ENCODE assay signal across 1 cellular context in genomic region chr11:102192349-102193066, GRCh38.
TF ChIP-seq lines count a peak whose summit lies in the region.

No MANE protein-coding gene starts in this region.

TF ChIP-seq in HepG2, 621 proteins besides CTCF, POLR2A, EP300 and RAD21 (continued from another document and continues in another):
- no peak for TF ChIP-seq FIP1L1 (IDR thresholded peaks at IDR 0.05; ENCODE audit: borderline replicate concordance, insufficient read depth, low read depth, low read length)
- no peak for TF ChIP-seq IRX3 (CRISPR knock-in tag; IDR thresholded peaks at IDR 0.05; ENCODE audit: borderline replicate concordance, low read depth)
- TF ChIP-seq, protein P1, sequence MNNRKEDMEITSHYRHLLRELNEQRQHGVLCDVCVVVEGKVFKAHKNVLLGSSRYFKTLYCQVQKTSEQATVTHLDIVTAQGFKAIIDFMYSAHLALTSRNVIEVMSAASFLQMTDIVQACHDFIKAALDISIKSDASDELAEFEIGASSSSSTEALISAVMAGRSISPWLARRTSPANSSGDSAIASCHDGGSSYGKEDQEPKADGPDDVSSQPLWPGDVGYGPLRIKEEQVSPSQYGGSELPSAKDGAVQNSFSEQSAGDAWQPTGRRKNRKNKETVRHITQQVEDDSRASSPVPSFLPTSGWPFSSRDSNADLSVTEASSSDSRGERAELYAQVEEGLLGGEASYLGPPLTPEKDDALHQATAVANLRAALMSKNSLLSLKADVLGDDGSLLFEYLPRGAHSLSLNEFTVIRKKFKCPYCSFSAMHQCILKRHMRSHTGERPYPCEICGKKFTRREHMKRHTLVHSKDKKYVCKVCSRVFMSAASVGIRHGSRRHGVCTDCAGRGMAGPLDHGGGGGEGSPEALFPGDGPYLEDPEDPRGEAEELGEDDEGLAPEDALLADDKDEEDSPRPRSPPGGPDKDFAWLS (CRISPR knock-in tag; IDR thresholded peaks at IDR 0.05; ENCODE audit: borderline replicate concordance), result no peak
- TF ChIP-seq ZNF619 (CRISPR knock-in tag; IDR thresholded peaks at IDR 0.05), result no peak
- TF ChIP-seq, protein P2, sequence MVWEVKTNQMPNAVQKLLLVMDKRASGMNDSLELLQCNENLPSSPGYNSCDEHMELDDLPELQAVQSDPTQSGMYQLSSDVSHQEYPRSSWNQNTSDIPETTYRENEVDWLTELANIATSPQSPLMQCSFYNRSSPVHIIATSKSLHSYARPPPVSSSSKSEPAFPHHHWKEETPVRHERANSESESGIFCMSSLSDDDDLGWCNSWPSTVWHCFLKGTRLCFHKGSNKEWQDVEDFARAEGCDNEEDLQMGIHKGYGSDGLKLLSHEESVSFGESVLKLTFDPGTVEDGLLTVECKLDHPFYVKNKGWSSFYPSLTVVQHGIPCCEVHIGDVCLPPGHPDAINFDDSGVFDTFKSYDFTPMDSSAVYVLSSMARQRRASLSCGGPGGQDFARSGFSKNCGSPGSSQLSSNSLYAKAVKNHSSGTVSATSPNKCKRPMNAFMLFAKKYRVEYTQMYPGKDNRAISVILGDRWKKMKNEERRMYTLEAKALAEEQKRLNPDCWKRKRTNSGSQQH (CRISPR knock-in tag; IDR thresholded peaks at IDR 0.05; ENCODE audit: low read depth), result no peak
- no peak for TF ChIP-seq SRSF4 (IDR thresholded peaks at IDR 0.05; ENCODE audit: low read depth, low read length, poor library complexity, severe bottlenecking)
- TF ChIP-seq, protein P3, sequence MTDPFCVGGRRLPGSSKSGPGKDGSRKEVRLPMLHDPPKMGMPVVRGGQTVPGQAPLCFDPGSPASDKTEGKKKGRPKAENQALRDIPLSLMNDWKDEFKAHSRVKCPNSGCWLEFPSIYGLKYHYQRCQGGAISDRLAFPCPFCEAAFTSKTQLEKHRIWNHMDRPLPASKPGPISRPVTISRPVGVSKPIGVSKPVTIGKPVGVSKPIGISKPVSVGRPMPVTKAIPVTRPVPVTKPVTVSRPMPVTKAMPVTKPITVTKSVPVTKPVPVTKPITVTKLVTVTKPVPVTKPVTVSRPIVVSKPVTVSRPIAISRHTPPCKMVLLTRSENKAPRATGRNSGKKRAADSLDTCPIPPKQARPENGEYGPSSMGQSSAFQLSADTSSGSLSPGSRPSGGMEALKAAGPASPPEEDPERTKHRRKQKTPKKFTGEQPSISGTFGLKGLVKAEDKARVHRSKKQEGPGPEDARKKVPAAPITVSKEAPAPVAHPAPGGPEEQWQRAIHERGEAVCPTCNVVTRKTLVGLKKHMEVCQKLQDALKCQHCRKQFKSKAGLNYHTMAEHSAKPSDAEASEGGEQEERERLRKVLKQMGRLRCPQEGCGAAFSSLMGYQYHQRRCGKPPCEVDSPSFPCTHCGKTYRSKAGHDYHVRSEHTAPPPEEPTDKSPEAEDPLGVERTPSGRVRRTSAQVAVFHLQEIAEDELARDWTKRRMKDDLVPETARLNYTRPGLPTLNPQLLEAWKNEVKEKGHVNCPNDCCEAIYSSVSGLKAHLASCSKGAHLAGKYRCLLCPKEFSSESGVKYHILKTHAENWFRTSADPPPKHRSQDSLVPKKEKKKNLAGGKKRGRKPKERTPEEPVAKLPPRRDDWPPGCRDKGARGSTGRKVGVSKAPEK (CRISPR knock-in tag; IDR thresholded peaks at IDR 0.05; ENCODE audit: borderline replicate concordance), result 0 out of 2 replicates have a peak, but pooled peaks have one; percentile 66
- no peak for TF ChIP-seq KLF6 (CRISPR knock-in tag; IDR thresholded peaks at IDR 0.05)
- TF ChIP-seq SAFB2 (CRISPR knock-in tag; IDR thresholded peaks at IDR 0.05; ENCODE audit: borderline replicate concordance, low read depth), result no peak
- no peak for TF ChIP-seq HNRNPL (IDR thresholded peaks at IDR 0.05; ENCODE audit: low read depth, low read length)
- TF ChIP-seq PATZ1 (CRISPR knock-in tag; IDR thresholded peaks at IDR 0.05), result peak; percentile 89
- TF ChIP-seq, protein P4, sequence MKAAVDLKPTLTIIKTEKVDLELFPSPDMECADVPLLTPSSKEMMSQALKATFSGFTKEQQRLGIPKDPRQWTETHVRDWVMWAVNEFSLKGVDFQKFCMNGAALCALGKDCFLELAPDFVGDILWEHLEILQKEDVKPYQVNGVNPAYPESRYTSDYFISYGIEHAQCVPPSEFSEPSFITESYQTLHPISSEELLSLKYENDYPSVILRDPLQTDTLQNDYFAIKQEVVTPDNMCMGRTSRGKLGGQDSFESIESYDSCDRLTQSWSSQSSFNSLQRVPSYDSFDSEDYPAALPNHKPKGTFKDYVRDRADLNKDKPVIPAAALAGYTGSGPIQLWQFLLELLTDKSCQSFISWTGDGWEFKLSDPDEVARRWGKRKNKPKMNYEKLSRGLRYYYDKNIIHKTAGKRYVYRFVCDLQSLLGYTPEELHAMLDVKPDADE (CRISPR knock-in tag; IDR thresholded peaks at IDR 0.05), result no peak
- TF ChIP-seq SNAPC2 (CRISPR knock-in tag; IDR thresholded peaks at IDR 0.05), result no peak
- TF ChIP-seq, protein P5, sequence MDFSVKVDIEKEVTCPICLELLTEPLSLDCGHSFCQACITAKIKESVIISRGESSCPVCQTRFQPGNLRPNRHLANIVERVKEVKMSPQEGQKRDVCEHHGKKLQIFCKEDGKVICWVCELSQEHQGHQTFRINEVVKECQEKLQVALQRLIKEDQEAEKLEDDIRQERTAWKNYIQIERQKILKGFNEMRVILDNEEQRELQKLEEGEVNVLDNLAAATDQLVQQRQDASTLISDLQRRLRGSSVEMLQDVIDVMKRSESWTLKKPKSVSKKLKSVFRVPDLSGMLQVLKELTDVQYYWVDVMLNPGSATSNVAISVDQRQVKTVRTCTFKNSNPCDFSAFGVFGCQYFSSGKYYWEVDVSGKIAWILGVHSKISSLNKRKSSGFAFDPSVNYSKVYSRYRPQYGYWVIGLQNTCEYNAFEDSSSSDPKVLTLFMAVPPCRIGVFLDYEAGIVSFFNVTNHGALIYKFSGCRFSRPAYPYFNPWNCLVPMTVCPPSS (IDR thresholded peaks at IDR 0.05), result no peak
- no peak for TF ChIP-seq YEATS4 (CRISPR knock-in tag; IDR thresholded peaks at IDR 0.05; ENCODE audit: borderline replicate concordance)
- TF ChIP-seq CBX2 (IDR thresholded peaks at IDR 0.05; ENCODE audit: low read depth, low read length), result no peak
- no peak for TF ChIP-seq CBX2 (CRISPR knock-in tag; IDR thresholded peaks at IDR 0.05; ENCODE audit: low read depth)
- no peak for TF ChIP-seq HOXA9 (CRISPR knock-in tag; IDR thresholded peaks at IDR 0.05; ENCODE audit: borderline replicate concordance)
- TF ChIP-seq ZGPAT (CRISPR knock-in tag; IDR thresholded peaks at IDR 0.05), result peak; percentile 79
- TF ChIP-seq ZNF879 (CRISPR knock-in tag; IDR thresholded peaks at IDR 0.05), result no peak
- TF ChIP-seq ZNF589 (CRISPR knock-in tag; conservative IDR thresholded peaks at IDR 0.05), result no peak
- TF ChIP-seq ZSCAN29 (CRISPR knock-in tag; conservative IDR thresholded peaks at IDR 0.05), result 0 out of 2 replicates have a peak, but pooled peaks have one; percentile 44
- TF ChIP-seq CEBPZ (IDR thresholded peaks at IDR 0.05; ENCODE audit: low read length), result no peak
- TF ChIP-seq JUNB (CRISPR knock-in tag; IDR thresholded peaks at IDR 0.05; ENCODE audit: borderline replicate concordance), result peak; percentile 63; the same call in 1 of the 2 replicates
- TF ChIP-seq NR2F2 (IDR thresholded peaks at IDR 0.05; ENCODE audit: borderline replicate concordance, low read depth), result peak; percentile 89; the same call in 1 of the 2 replicates
- TF ChIP-seq RORA (CRISPR knock-in tag; IDR thresholded peaks at IDR 0.05), result peak; percentile 82; the same call in 1 of the 2 replicates
- no peak for TF ChIP-seq ZNF713 (CRISPR knock-in tag; IDR thresholded peaks at IDR 0.05)
- no peak for TF ChIP-seq PRDM4 (CRISPR knock-in tag; IDR thresholded peaks at IDR 0.05; ENCODE audit: borderline replicate concordance)
- TF ChIP-seq NFRKB (IDR thresholded peaks at IDR 0.05), result no peak
- no peak for TF ChIP-seq SNRNP70 (IDR thresholded peaks at IDR 0.05; ENCODE audit: low read depth, low read length)
- no peak for TF ChIP-seq ZNF264 (CRISPR knock-in tag; IDR thresholded peaks at IDR 0.05)
- peak; percentile 86 for TF ChIP-seq FOSL2 (CRISPR knock-in tag; IDR thresholded peaks at IDR 0.05)
- TF ChIP-seq CHD4 (IDR thresholded peaks at IDR 0.05; ENCODE audit: borderline replicate concordance, low read length), result peak; percentile 86; the same call in 1 of the 2 replicates
- TF ChIP-seq BORCS8-MEF2B (CRISPR knock-in tag; IDR thresholded peaks at IDR 0.05), result no peak
- no peak for TF ChIP-seq PAWR (CRISPR knock-in tag; IDR thresholded peaks at IDR 0.05; ENCODE audit: borderline replicate concordance)
- peak; percentile 61 for TF ChIP-seq SKI (IDR thresholded peaks at IDR 0.05; ENCODE audit: partially characterized antibody)
- TF ChIP-seq ZNF776 (CRISPR knock-in tag; IDR thresholded peaks at IDR 0.05), result no peak
- TF ChIP-seq MIER2 (CRISPR knock-in tag; IDR thresholded peaks at IDR 0.05), result 0 out of 2 replicates have a peak, but pooled peaks have one; percentile 19
- no peak for TF ChIP-seq ZNF704 (CRISPR knock-in tag; IDR thresholded peaks at IDR 0.05; ENCODE audit: borderline replicate concordance)
- TF ChIP-seq ZNF629 (CRISPR knock-in tag; conservative IDR thresholded peaks at IDR 0.05), result peak; percentile 46; the same call in 1 of the 2 replicates
- TF ChIP-seq ATAD3A (CRISPR knock-in tag; IDR thresholded peaks at IDR 0.05), result no peak
